In genomic region chrX:30060718-30061117, GRCh38 we compare ENCODE assay signal across 10 cellular contexts.
DNase-seq lines count a peak whose midpoint lies in the region; ATAC-seq and TF ChIP-seq lines count a peak whose summit lies in the region.
"Had no signal": no experiment of that assay in that cellular context is flagged by ENCODE, and none has a peak within 500 bp of the region (broad histone marks: within the 10 kb centered on the region; RNA-seq: fewer than 3 reads in every experiment).

No MANE protein-coding gene starts in this region.

- CTCF ChIA-PET in SK-N-SH (lab: Yijun Ruan, JAX) = interaction anchor here (0.6 to 1.1 kb wide), 3 partner anchors 10 to 1898 kb away, joined by 3 to 4 read pairs (median 3); no protein-coding TSS in a partner anchor

- H3K36me3 ChIP-seq in GM23338 (ENCODE audit: insufficient read depth) = no peaks in the 10 kb centered on the region
- H3K36me3 ChIP-seq in SK-N-SH (replicated peaks in 1 of 2; ENCODE audit: control insufficient read depth in 1 of 2, insufficient read depth in 2 of 2, low read length in 1 of 2) = no peaks in the 10 kb centered on the region

- H3K27me3 Mint-ChIP-seq in GM23338 (ENCODE audit: insufficient read depth, low read depth, poor library complexity) = no peaks in the 10 kb centered on the region

- H3K9me2 ChIP-seq in GM23338 (ENCODE audit: insufficient read depth) (no peaks in the 10 kb centered on the region), SK-N-SH (no peaks in the 10 kb centered on the region)

- TF ChIP-seq EP300 in SK-N-SH (IDR thresholded peaks at IDR 0.05; ENCODE audit: borderline replicate concordance in 1 of 2, low read depth in 1 of 2, low read length in 1 of 2) = no peak

- POLR2A ChIA-PET in SK-N-SH (lab: Yijun Ruan, JAX) = no interaction called here

- no peak overlapping the region for H3K9ac ChIP-seq in SK-N-SH

- H2AFZ ChIP-seq in GM23338 = no peak overlapping the region
- no peak overlapping the region for H2AFZ ChIP-seq in SK-N-SH (ENCODE audit: low read depth)

- peak; percentile 75 for ATAC-seq in GM23338
- ATAC-seq in HG02798 (IDR thresholded peaks at IDR 0.05; ENCODE audit: poor library complexity, unreplicated experiment) = no peak
- no peak for ATAC-seq in HG03095 (IDR thresholded peaks at IDR 0.05; ENCODE audit: unreplicated experiment)
- ATAC-seq: left colon had no signal

- H3F3A ChIP-seq in GM23338 (replicated peaks; ENCODE audit: low read depth) = no peaks in the 10 kb centered on the region
- H3F3A ChIP-seq in SK-N-SH (replicated peaks; ENCODE audit: insufficient read depth) = peaks cover 8% of the 10 kb centered on the region

- H3K9me3 Mint-ChIP-seq in GM23338 = no peaks in the 10 kb centered on the region; the same call in 2 of the 3 replicates

- 17% methylated on average over 2 of the region's 2 CpGs for WGBS in SK-N-SH (ENCODE audit: low lambda C conversion rate)

- H3K4me3 Mint-ChIP-seq in GM23338 = no peak overlapping the region

- H3K4me2 ChIP-seq in GM23338 (no peak overlapping the region), SK-N-SH (no peak overlapping the region)

- TF ChIP-seq CTCF in C4-2B (conservative IDR thresholded peaks at IDR 0.05) (peak; percentile 59), GM23338 (conservative IDR thresholded peaks at IDR 0.05; ENCODE audit: low read depth in 2 of 2) (peak; percentile 58 to 66), SK-N-SH (IDR thresholded peaks at IDR 0.05) (peak; percentile 74)

- no peaks in the 10 kb centered on the region; the same call in 2 of the 3 replicates for H3K36me3 Mint-ChIP-seq in GM23338 (ENCODE audit: low read depth)

- H3K9me3 ChIP-seq in SK-N-SH = no peaks in the 10 kb centered on the region

- H3K27ac ChIP-seq in C4-2B (no peak overlapping the region), GM23338 (ENCODE audit: low read depth) (no peak overlapping the region), SK-N-SH (ENCODE audit: low read depth in 2 of 2, low read length in 1 of 2) (peak overlapping the region in 1 of 2 experiments; percentile 34; a peak in 1 of 4 replicates)

- DNase-seq in GM23338 (ENCODE audit: low spot score) (peak; percentile 41), SK-N-SH (peak; percentile 3), iris pigment epithelial cell (ENCODE audit: low read depth) (peak; percentile 27), NCI-H446 treated with DMSO at 0.1 percent for 48 hours (lab: John Stamatoyannopoulos, UW) (no peak), activated gamma-delta T cell (lab: John Stamatoyannopoulos, UW) (no peak)
- DNase-seq: left colon; stimulated activated CD4-positive, alpha-beta T cell treated with anti-CD3 and anti-CD28 coated beads, Interleukin-2, amount 100 ng/mL, for 48 hours had no signal

- H3K27ac Mint-ChIP-seq in GM23338 = no peak overlapping the region

- H3K79me2 ChIP-seq in GM23338 (replicated peaks; ENCODE audit: insufficient read depth) (no peaks in the 10 kb centered on the region), SK-N-SH (ENCODE audit: insufficient read depth) (no peaks in the 10 kb centered on the region)

- H3K4me1 ChIP-seq in GM23338 (ENCODE audit: insufficient read depth) = no peaks in the 10 kb centered on the region
- H3K4me1 ChIP-seq in SK-N-SH (ENCODE audit: control insufficient read depth in 1 of 2, insufficient read depth in 2 of 2, low read depth in 1 of 2, low read length in 1 of 2) = no peaks in the 10 kb centered on the region

- H3K27me3 ChIP-seq in GM23338 (ENCODE audit: insufficient read depth) (no peaks in the 10 kb centered on the region), SK-N-SH (ENCODE audit: insufficient read depth) (no peaks in the 10 kb centered on the region)

- H4K20me1 ChIP-seq in GM23338 (replicated peaks; ENCODE audit: insufficient read depth) (no peaks in the 10 kb centered on the region), SK-N-SH (ENCODE audit: insufficient read depth) (no peaks in the 10 kb centered on the region)

- no peaks in the 10 kb centered on the region for H3K4me1 Mint-ChIP-seq in GM23338

- TF ChIP-seq RAD21 in SK-N-SH (IDR thresholded peaks at IDR 0.05; ENCODE audit: low read length) = peak; percentile 56

- H3K4me3 ChIP-seq in GM23338 = no peak overlapping the region
- H3K4me3 ChIP-seq in SK-N-SH (ENCODE audit: low read depth in 2 of 2, low read length in 1 of 2) = no peak overlapping the region

TF ChIP-seq in GM23338, 12 proteins besides CTCF, POLR2A, EP300 and RAD21:
- no peak for TF ChIP-seq ZNF331 (CRISPR knock-in tag; IDR thresholded peaks at IDR 0.05; ENCODE audit: low read depth)
- TF ChIP-seq CREB1 (CRISPR knock-in tag; IDR thresholded peaks at IDR 0.05; ENCODE audit: low read depth) = no peak
- TF ChIP-seq, protein P1, sequence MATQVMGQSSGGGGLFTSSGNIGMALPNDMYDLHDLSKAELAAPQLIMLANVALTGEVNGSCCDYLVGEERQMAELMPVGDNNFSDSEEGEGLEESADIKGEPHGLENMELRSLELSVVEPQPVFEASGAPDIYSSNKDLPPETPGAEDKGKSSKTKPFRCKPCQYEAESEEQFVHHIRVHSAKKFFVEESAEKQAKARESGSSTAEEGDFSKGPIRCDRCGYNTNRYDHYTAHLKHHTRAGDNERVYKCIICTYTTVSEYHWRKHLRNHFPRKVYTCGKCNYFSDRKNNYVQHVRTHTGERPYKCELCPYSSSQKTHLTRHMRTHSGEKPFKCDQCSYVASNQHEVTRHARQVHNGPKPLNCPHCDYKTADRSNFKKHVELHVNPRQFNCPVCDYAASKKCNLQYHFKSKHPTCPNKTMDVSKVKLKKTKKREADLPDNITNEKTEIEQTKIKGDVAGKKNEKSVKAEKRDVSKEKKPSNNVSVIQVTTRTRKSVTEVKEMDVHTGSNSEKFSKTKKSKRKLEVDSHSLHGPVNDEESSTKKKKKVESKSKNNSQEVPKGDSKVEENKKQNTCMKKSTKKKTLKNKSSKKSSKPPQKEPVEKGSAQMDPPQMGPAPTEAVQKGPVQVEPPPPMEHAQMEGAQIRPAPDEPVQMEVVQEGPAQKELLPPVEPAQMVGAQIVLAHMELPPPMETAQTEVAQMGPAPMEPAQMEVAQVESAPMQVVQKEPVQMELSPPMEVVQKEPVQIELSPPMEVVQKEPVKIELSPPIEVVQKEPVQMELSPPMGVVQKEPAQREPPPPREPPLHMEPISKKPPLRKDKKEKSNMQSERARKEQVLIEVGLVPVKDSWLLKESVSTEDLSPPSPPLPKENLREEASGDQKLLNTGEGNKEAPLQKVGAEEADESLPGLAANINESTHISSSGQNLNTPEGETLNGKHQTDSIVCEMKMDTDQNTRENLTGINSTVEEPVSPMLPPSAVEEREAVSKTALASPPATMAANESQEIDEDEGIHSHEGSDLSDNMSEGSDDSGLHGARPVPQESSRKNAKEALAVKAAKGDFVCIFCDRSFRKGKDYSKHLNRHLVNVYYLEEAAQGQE (IDR thresholded peaks at IDR 0.05; ENCODE audit: unreplicated experiment) = no peak

TF ChIP-seq in SK-N-SH, 30 proteins besides CTCF, POLR2A, EP300 and RAD21:
- TF ChIP-seq YY1 (IDR thresholded peaks at IDR 0.05; ENCODE audit: low read depth) (no peak), SMC3 (IDR thresholded peaks at IDR 0.05; ENCODE audit: low read depth, low read length) (no peak), PBX3 (IDR thresholded peaks at IDR 0.05) (no peak), MEF2A (IDR thresholded peaks at IDR 0.05; ENCODE audit: borderline replicate concordance, low read depth) (no peak), FOXM1 (IDR thresholded peaks at IDR 0.05; ENCODE audit: low read depth) (no peak), IRF3 (IDR thresholded peaks at IDR 0.05; ENCODE audit: low read depth, low read length) (no peak), MXI1 (IDR thresholded peaks at IDR 0.05; ENCODE audit: low read depth, low read length) (no peak), TAF1 (IDR thresholded peaks at IDR 0.05; ENCODE audit: borderline replicate concordance, low read depth, low read length) (no peak), CHD2 (IDR thresholded peaks at IDR 0.05; ENCODE audit: low read length, partially characterized antibody) (no peak), RXRA (IDR thresholded peaks at IDR 0.05; ENCODE audit: borderline replicate concordance, low read depth) (no peak), POLR2AphosphoS5 (IDR thresholded peaks at IDR 0.05; ENCODE audit: low read depth, low read length) (no peak), TEAD4 (IDR thresholded peaks at IDR 0.05; ENCODE audit: borderline replicate concordance, insufficient read depth) (no peak), NRF1 (IDR thresholded peaks at IDR 0.05; ENCODE audit: low read depth, low read length) (no peak)

Comparison
In these comparisons a context has a peak if more than half of its experiments do, and no peak if none do; other contexts are left out.
1. DNase-seq: peak in GM23338 (single experiment), SK-N-SH (single experiment) and iris pigment epithelial cell (single experiment); none in NCI-H446 treated with DMSO at 0.1 percent for 48 hours (single experiment) and activated gamma-delta T cell (single experiment).
2. Peak in every context shown above with its lines, with median percentiles within 50 percentile points of each other: CTCF ChIP-seq.